ENCODE assay signal across 1 cellular context in genomic region chr17:40340880-40341807, GRCh38.
TF ChIP-seq lines count a peak whose summit lies in the region.

No MANE protein-coding gene starts in this region.

TF ChIP-seq in HepG2, 621 proteins besides CTCF, POLR2A, EP300 and RAD21 (continued from another document and continues in another):
- no peak for TF ChIP-seq AFF4 (CRISPR knock-in tag; IDR thresholded peaks at IDR 0.05)
- TF ChIP-seq ZGPAT (CRISPR knock-in tag; IDR thresholded peaks at IDR 0.05): peak; percentile 72; the same call in 1 of the 2 replicates
- no peak for TF ChIP-seq IKZF1 (IDR thresholded peaks at IDR 0.05)
- no peak for TF ChIP-seq EHMT2 (IDR thresholded peaks at IDR 0.05; ENCODE audit: borderline replicate concordance, low read depth, low read length)
- TF ChIP-seq ZFY (CRISPR knock-in tag; IDR thresholded peaks at IDR 0.05): peak; percentile 71
- TF ChIP-seq ZNF562 (CRISPR knock-in tag; IDR thresholded peaks at IDR 0.05; ENCODE audit: borderline replicate concordance): no peak
- peak; percentile 46; the same call in 1 of the 2 replicates for TF ChIP-seq CSRNP1 (CRISPR knock-in tag; IDR thresholded peaks at IDR 0.05)
- TF ChIP-seq CBFB (CRISPR knock-in tag; IDR thresholded peaks at IDR 0.05): peak; percentile 48; the same call in 1 of the 2 replicates
- no peak for TF ChIP-seq MAFK (conservative IDR thresholded peaks at IDR 0.05 in 1 of 2, IDR thresholded peaks at IDR 0.05 in 1 of 2; ENCODE audit: low read length in 2 of 2)
- no peak for TF ChIP-seq RCOR2 (CRISPR knock-in tag; IDR thresholded peaks at IDR 0.05)
- no peak for TF ChIP-seq U2AF1 (optimal IDR thresholded peaks at IDR 0.05; ENCODE audit: low read depth, low read length)
- 0 out of 2 replicates have a peak, but pooled peaks have one; percentile 42 for TF ChIP-seq ZNF768 (CRISPR knock-in tag; IDR thresholded peaks at IDR 0.05)
- TF ChIP-seq SIX1 (CRISPR knock-in tag; IDR thresholded peaks at IDR 0.05; ENCODE audit: borderline replicate concordance): no peak
- TF ChIP-seq ZNF598 (CRISPR knock-in tag; IDR thresholded peaks at IDR 0.05; ENCODE audit: borderline replicate concordance): no peak
- TF ChIP-seq, protein P1, sequence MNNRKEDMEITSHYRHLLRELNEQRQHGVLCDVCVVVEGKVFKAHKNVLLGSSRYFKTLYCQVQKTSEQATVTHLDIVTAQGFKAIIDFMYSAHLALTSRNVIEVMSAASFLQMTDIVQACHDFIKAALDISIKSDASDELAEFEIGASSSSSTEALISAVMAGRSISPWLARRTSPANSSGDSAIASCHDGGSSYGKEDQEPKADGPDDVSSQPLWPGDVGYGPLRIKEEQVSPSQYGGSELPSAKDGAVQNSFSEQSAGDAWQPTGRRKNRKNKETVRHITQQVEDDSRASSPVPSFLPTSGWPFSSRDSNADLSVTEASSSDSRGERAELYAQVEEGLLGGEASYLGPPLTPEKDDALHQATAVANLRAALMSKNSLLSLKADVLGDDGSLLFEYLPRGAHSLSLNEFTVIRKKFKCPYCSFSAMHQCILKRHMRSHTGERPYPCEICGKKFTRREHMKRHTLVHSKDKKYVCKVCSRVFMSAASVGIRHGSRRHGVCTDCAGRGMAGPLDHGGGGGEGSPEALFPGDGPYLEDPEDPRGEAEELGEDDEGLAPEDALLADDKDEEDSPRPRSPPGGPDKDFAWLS (CRISPR knock-in tag; IDR thresholded peaks at IDR 0.05; ENCODE audit: borderline replicate concordance): peak; percentile 73; the same call in 1 of the 2 replicates
- TF ChIP-seq ZNF660 (CRISPR knock-in tag; IDR thresholded peaks at IDR 0.05; ENCODE audit: borderline replicate concordance, low read depth): no peak
- no peak for TF ChIP-seq ATF6 (CRISPR knock-in tag; conservative IDR thresholded peaks at IDR 0.05)
- TF ChIP-seq, protein P2, sequence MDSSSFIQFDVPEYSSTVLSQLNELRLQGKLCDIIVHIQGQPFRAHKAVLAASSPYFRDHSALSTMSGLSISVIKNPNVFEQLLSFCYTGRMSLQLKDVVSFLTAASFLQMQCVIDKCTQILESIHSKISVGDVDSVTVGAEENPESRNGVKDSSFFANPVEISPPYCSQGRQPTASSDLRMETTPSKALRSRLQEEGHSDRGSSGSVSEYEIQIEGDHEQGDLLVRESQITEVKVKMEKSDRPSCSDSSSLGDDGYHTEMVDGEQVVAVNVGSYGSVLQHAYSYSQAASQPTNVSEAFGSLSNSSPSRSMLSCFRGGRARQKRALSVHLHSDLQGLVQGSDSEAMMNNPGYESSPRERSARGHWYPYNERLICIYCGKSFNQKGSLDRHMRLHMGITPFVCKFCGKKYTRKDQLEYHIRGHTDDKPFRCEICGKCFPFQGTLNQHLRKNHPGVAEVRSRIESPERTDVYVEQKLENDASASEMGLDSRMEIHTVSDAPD (CRISPR knock-in tag; IDR thresholded peaks at IDR 0.05): no peak
- no peak for TF ChIP-seq PRDM15 (CRISPR knock-in tag; IDR thresholded peaks at IDR 0.05)
- TF ChIP-seq ELF1 (CRISPR knock-in tag; IDR thresholded peaks at IDR 0.05): peak; percentile 59
- no peak for TF ChIP-seq ATAD3A (CRISPR knock-in tag; IDR thresholded peaks at IDR 0.05)
- no peak for TF ChIP-seq STAT6 (CRISPR knock-in tag; IDR thresholded peaks at IDR 0.05; ENCODE audit: borderline replicate concordance)
- TF ChIP-seq GMEB1 (CRISPR knock-in tag; IDR thresholded peaks at IDR 0.05; ENCODE audit: borderline replicate concordance): peak; percentile 77
- no peak for TF ChIP-seq GTF2F1 (IDR thresholded peaks at IDR 0.05; ENCODE audit: low read length)
- TF ChIP-seq XRCC5 (optimal IDR thresholded peaks at IDR 0.05; ENCODE audit: low read length): peak; percentile 37
- peak; percentile 73 for TF ChIP-seq RXRB (CRISPR knock-in tag; IDR thresholded peaks at IDR 0.05; ENCODE audit: borderline replicate concordance)
- TF ChIP-seq NCOR1 (IDR thresholded peaks at IDR 0.05; ENCODE audit: borderline replicate concordance, low read length): peak; percentile 35; the same call in 1 of the 2 replicates
- peak; percentile 49; the same call in 1 of the 2 replicates for TF ChIP-seq YEATS2 (CRISPR knock-in tag; IDR thresholded peaks at IDR 0.05; ENCODE audit: borderline replicate concordance)
- no peak for TF ChIP-seq ZNF337 (CRISPR knock-in tag; IDR thresholded peaks at IDR 0.05; ENCODE audit: borderline replicate concordance, low read depth)
- no peak for TF ChIP-seq RNF2 (conservative IDR thresholded peaks at IDR 0.05; ENCODE audit: low read depth)
- TF ChIP-seq ZNF724P (CRISPR knock-in tag; IDR thresholded peaks at IDR 0.05; ENCODE audit: borderline replicate concordance): no peak
- peak; percentile 74; the same call in 1 of the 2 replicates for TF ChIP-seq HINFP (CRISPR knock-in tag; IDR thresholded peaks at IDR 0.05; ENCODE audit: low read depth)
- no peak for TF ChIP-seq ZKSCAN5 (CRISPR knock-in tag; IDR thresholded peaks at IDR 0.05)
- peak; percentile 78 for TF ChIP-seq AKAP8 (CRISPR knock-in tag; IDR thresholded peaks at IDR 0.05)
- TF ChIP-seq HOXA7 (CRISPR knock-in tag; IDR thresholded peaks at IDR 0.05): no peak
